ENCODE assay signal across 2 cellular contexts in the genomic region with DNA sequence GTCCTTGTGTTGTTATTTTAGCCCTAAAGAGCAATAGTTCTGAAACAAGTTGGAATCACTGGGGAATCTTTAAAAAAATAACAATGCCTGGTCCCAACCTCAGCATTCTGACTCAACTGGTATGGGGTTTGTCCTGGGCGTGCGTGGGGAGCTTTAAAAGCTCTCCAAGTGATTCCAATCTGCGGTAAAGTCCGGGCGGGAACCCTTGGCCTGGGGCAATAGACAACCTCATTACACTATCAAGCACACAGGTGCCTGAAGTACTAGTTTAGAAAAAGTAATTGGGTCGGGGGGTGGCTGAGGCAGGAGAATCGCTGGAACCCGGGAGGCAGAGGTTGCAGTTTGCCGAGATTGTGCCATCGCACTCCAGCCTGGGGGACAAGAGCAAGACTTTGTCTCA.
TF ChIP-seq lines count a peak whose summit lies in the region.

No MANE protein-coding gene starts in this region.

TF ChIP-seq in HEK293, 187 proteins besides CTCF, POLR2A, EP300 and RAD21:
- peak; percentile 18; the same call in 1 of the 2 replicates for TF ChIP-seq EGR2 (tag by site-specific recombination; IDR thresholded peaks at IDR 0.05; ENCODE audit: low read depth)
- no peak for TF ChIP-seq ZNF76 (tag by site-specific recombination; IDR thresholded peaks at IDR 0.05; ENCODE audit: borderline replicate concordance, low read depth)
- no peak for TF ChIP-seq ZBTB7A (tag by site-specific recombination; IDR thresholded peaks at IDR 0.05; ENCODE audit: low read depth)
- no peak for TF ChIP-seq ZNF155 (tag by site-specific recombination; IDR thresholded peaks at IDR 0.05)
TF ChIP-seq in HEK293: peak in this region for 1.

TF ChIP-seq in HepG2, 621 proteins besides CTCF, POLR2A, EP300 and RAD21:
- TF ChIP-seq, protein P1, sequence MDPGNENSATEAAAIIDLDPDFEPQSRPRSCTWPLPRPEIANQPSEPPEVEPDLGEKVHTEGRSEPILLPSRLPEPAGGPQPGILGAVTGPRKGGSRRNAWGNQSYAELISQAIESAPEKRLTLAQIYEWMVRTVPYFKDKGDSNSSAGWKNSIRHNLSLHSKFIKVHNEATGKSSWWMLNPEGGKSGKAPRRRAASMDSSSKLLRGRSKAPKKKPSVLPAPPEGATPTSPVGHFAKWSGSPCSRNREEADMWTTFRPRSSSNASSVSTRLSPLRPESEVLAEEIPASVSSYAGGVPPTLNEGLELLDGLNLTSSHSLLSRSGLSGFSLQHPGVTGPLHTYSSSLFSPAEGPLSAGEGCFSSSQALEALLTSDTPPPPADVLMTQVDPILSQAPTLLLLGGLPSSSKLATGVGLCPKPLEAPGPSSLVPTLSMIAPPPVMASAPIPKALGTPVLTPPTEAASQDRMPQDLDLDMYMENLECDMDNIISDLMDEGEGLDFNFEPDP (CRISPR knock-in tag; conservative IDR thresholded peaks at IDR 0.05), result no peak
- no peak for TF ChIP-seq HOXA7 (CRISPR knock-in tag; IDR thresholded peaks at IDR 0.05)
- no peak for TF ChIP-seq ZNF441 (CRISPR knock-in tag; IDR thresholded peaks at IDR 0.05; ENCODE audit: borderline replicate concordance)
- no peak for TF ChIP-seq RBAK (CRISPR knock-in tag; IDR thresholded peaks at IDR 0.05)
- TF ChIP-seq RFXAP (CRISPR knock-in tag; IDR thresholded peaks at IDR 0.05; ENCODE audit: borderline replicate concordance), result no peak
- TF ChIP-seq SIN3A (IDR thresholded peaks at IDR 0.05; ENCODE audit: borderline replicate concordance, low read depth, low read length), result no peak
- TF ChIP-seq, protein P2, sequence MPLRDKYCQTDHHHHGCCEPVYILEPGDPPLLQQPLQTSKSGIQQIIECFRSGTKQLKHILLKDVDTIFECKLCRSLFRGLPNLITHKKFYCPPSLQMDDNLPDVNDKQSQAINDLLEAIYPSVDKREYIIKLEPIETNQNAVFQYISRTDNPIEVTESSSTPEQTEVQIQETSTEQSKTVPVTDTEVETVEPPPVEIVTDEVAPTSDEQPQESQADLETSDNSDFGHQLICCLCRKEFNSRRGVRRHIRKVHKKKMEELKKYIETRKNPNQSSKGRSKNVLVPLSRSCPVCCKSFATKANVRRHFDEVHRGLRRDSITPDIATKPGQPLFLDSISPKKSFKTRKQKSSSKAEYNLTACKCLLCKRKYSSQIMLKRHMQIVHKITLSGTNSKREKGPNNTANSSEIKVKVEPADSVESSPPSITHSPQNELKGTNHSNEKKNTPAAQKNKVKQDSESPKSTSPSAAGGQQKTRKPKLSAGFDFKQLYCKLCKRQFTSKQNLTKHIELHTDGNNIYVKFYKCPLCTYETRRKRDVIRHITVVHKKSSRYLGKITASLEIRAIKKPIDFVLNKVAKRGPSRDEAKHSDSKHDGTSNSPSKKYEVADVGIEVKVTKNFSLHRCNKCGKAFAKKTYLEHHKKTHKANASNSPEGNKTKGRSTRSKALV (CRISPR knock-in tag; IDR thresholded peaks at IDR 0.05), result no peak
- TF ChIP-seq, protein P3, sequence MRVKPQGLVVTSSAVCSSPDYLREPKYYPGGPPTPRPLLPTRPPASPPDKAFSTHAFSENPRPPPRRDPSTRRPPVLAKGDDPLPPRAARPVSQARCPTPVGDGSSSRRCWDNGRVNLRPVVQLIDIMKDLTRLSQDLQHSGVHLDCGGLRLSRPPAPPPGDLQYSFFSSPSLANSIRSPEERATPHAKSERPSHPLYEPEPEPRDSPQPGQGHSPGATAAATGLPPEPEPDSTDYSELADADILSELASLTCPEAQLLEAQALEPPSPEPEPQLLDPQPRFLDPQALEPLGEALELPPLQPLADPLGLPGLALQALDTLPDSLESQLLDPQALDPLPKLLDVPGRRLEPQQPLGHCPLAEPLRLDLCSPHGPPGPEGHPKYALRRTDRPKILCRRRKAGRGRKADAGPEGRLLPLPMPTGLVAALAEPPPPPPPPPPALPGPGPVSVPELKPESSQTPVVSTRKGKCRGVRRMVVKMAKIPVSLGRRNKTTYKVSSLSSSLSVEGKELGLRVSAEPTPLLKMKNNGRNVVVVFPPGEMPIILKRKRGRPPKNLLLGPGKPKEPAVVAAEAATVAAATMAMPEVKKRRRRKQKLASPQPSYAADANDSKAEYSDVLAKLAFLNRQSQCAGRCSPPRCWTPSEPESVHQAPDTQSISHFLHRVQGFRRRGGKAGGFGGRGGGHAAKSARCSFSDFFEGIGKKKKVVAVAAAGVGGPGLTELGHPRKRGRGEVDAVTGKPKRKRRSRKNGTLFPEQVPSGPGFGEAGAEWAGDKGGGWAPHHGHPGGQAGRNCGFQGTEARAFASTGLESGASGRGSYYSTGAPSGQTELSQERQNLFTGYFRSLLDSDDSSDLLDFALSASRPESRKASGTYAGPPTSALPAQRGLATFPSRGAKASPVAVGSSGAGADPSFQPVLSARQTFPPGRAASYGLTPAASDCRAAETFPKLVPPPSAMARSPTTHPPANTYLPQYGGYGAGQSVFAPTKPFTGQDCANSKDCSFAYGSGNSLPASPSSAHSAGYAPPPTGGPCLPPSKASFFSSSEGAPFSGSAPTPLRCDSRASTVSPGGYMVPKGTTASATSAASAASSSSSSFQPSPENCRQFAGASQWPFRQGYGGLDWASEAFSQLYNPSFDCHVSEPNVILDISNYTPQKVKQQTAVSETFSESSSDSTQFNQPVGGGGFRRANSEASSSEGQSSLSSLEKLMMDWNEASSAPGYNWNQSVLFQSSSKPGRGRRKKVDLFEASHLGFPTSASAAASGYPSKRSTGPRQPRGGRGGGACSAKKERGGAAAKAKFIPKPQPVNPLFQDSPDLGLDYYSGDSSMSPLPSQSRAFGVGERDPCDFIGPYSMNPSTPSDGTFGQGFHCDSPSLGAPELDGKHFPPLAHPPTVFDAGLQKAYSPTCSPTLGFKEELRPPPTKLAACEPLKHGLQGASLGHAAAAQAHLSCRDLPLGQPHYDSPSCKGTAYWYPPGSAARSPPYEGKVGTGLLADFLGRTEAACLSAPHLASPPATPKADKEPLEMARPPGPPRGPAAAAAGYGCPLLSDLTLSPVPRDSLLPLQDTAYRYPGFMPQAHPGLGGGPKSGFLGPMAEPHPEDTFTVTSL (CRISPR knock-in tag; IDR thresholded peaks at IDR 0.05; ENCODE audit: borderline replicate concordance), result no peak
- TF ChIP-seq, protein P4, sequence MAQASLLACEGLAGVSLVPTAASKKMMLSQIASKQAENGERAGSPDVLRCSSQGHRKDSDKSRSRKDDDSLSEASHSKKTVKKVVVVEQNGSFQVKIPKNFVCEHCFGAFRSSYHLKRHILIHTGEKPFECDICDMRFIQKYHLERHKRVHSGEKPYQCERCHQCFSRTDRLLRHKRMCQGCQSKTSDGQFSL (CRISPR knock-in tag; IDR thresholded peaks at IDR 0.05), result no peak
- no peak for TF ChIP-seq ZNF180 (CRISPR knock-in tag; IDR thresholded peaks at IDR 0.05; ENCODE audit: borderline replicate concordance, low read depth)
- TF ChIP-seq, protein P5, sequence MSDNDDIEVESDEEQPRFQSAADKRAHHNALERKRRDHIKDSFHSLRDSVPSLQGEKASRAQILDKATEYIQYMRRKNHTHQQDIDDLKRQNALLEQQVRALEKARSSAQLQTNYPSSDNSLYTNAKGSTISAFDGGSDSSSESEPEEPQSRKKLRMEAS (IDR thresholded peaks at IDR 0.05), result no peak
- TF ChIP-seq FOSL2 (CRISPR knock-in tag; IDR thresholded peaks at IDR 0.05), result no peak
- TF ChIP-seq ZNF335 (CRISPR knock-in tag; IDR thresholded peaks at IDR 0.05), result no peak
- no peak for TF ChIP-seq ZNF124 (CRISPR knock-in tag; IDR thresholded peaks at IDR 0.05)
- no peak for TF ChIP-seq MTA3 (CRISPR knock-in tag; IDR thresholded peaks at IDR 0.05)
- TF ChIP-seq SRF (IDR thresholded peaks at IDR 0.05; ENCODE audit: low read depth, low read length), result no peak
